1 cellular context compared by ENCODE assay signal in genomic region chr20:3031524-3032147, GRCh38.
TF ChIP-seq lines count a peak whose summit lies in the region.

No MANE protein-coding gene starts in this region.

TF ChIP-seq in A549, 52 proteins besides CTCF, POLR2A, EP300 and RAD21:
- TF ChIP-seq ZFP36 (IDR thresholded peaks at IDR 0.05; ENCODE audit: borderline replicate concordance, partially characterized antibody) (no peak), REST (IDR thresholded peaks at IDR 0.05) (no peak), HOXB5 (CRISPR knock-in tag; IDR thresholded peaks at IDR 0.05) (no peak), ELK1 (IDR thresholded peaks at IDR 0.05; ENCODE audit: low read depth, low read length) (no peak), NFE2L2 (conservative IDR thresholded peaks at IDR 0.05; ENCODE audit: low read length) (no peak), PHF8 (IDR thresholded peaks at IDR 0.05; ENCODE audit: borderline replicate concordance, low read depth) (no peak), ESRRA (IDR thresholded peaks at IDR 0.05; ENCODE audit: borderline replicate concordance, low read length) (no peak), CEBPB (IDR thresholded peaks at IDR 0.05) (no peak), EHMT2 (IDR thresholded peaks at IDR 0.05; ENCODE audit: low read depth) (no peak), NPAS2 (CRISPR knock-in tag; IDR thresholded peaks at IDR 0.05; ENCODE audit: borderline replicate concordance) (no peak), HMGXB4 (CRISPR knock-in tag; IDR thresholded peaks at IDR 0.05; ENCODE audit: borderline replicate concordance) (no peak), FOXS1 (CRISPR knock-in tag; IDR thresholded peaks at IDR 0.05) (no peak), CBX2 (IDR thresholded peaks at IDR 0.05; ENCODE audit: borderline replicate concordance, low read depth) (no peak), NR3C1 (IDR thresholded peaks at IDR 0.05) (no peak), CHD4 (IDR thresholded peaks at IDR 0.05; ENCODE audit: borderline replicate concordance) (no peak)
- TF ChIP-seq, protein P1, sequence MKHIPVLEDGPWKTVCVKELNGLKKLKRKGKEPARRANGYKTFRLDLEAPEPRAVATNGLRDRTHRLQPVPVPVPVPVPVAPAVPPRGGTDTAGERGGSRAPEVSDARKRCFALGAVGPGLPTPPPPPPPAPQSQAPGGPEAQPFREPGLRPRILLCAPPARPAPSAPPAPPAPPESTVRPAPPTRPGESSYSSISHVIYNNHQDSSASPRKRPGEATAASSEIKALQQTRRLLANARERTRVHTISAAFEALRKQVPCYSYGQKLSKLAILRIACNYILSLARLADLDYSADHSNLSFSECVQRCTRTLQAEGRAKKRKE (CRISPR knock-in tag; IDR thresholded peaks at IDR 0.05; ENCODE audit: low read depth), result no peak
